In genomic region chr6:14765106-14765505, GRCh38 we compare ENCODE assay signal across 1 cellular context.
TF ChIP-seq lines count a peak whose summit lies in the region.

No MANE protein-coding gene starts in this region.

TF ChIP-seq in GM12878, 131 proteins besides CTCF, POLR2A, EP300 and RAD21:
- TF ChIP-seq, protein P1, sequence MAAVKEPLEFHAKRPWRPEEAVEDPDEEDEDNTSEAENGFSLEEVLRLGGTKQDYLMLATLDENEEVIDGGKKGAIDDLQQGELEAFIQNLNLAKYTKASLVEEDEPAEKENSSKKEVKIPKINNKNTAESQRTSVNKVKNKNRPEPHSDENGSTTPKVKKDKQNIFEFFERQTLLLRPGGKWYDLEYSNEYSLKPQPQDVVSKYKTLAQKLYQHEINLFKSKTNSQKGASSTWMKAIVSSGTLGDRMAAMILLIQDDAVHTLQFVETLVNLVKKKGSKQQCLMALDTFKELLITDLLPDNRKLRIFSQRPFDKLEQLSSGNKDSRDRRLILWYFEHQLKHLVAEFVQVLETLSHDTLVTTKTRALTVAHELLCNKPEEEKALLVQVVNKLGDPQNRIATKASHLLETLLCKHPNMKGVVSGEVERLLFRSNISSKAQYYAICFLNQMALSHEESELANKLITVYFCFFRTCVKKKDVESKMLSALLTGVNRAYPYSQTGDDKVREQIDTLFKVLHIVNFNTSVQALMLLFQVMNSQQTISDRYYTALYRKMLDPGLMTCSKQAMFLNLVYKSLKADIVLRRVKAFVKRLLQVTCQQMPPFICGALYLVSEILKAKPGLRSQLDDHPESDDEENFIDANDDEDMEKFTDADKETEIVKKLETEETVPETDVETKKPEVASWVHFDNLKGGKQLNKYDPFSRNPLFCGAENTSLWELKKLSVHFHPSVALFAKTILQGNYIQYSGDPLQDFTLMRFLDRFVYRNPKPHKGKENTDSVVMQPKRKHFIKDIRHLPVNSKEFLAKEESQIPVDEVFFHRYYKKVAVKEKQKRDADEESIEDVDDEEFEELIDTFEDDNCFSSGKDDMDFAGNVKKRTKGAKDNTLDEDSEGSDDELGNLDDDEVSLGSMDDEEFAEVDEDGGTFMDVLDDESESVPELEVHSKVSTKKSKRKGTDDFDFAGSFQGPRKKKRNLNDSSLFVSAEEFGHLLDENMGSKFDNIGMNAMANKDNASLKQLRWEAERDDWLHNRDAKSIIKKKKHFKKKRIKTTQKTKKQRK (IDR thresholded peaks at IDR 0.05; ENCODE audit: low read depth, low read length), result no peak
- no peak for TF ChIP-seq MAX (IDR thresholded peaks at IDR 0.05; ENCODE audit: low read depth, low read length)
- TF ChIP-seq RBBP5 (conservative IDR thresholded peaks at IDR 0.05), result no peak
- TF ChIP-seq, protein P2, sequence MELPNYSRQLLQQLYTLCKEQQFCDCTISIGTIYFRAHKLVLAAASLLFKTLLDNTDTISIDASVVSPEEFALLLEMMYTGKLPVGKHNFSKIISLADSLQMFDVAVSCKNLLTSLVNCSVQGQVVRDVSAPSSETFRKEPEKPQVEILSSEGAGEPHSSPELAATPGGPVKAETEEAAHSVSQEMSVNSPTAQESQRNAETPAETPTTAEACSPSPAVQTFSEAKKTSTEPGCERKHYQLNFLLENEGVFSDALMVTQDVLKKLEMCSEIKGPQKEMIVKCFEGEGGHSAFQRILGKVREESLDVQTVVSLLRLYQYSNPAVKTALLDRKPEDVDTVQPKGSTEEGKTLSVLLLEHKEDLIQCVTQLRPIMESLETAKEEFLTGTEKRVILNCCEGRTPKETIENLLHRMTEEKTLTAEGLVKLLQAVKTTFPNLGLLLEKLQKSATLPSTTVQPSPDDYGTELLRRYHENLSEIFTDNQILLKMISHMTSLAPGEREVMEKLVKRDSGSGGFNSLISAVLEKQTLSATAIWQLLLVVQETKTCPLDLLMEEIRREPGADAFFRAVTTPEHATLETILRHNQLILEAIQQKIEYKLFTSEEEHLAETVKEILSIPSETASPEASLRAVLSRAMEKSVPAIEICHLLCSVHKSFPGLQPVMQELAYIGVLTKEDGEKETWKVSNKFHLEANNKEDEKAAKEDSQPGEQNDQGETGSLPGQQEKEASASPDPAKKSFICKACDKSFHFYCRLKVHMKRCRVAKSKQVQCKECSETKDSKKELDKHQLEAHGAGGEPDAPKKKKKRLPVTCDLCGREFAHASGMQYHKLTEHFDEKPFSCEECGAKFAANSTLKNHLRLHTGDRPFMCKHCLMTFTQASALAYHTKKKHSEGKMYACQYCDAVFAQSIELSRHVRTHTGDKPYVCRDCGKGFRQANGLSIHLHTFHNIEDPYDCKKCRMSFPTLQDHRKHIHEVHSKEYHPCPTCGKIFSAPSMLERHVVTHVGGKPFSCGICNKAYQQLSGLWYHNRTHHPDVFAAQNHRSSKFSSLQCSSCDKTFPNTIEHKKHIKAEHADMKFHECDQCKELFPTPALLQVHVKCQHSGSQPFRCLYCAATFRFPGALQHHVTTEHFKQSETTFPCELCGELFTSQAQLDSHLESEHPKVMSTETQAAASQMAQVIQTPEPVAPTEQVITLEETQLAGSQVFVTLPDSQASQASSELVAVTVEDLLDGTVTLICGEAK (IDR thresholded peaks at IDR 0.05; ENCODE audit: borderline replicate concordance), result no peak
- no peak for TF ChIP-seq POLR2AphosphoS5 (IDR thresholded peaks at IDR 0.05; ENCODE audit: low read length)
- no peak for TF ChIP-seq ZZZ3 (IDR thresholded peaks at IDR 0.05; ENCODE audit: control insufficient read depth, insufficient read length, low read depth)
- no peak for TF ChIP-seq EGR1 (IDR thresholded peaks at IDR 0.05; ENCODE audit: borderline replicate concordance in 1 of 2, low read depth in 2 of 2, low read length in 2 of 2)
- no peak for TF ChIP-seq HDAC2 (IDR thresholded peaks at IDR 0.05)
- no peak for TF ChIP-seq ZNF384 (IDR thresholded peaks at IDR 0.05; ENCODE audit: borderline replicate concordance, low read depth, low read length)
- no peak for TF ChIP-seq JUND (IDR thresholded peaks at IDR 0.05; ENCODE audit: low read depth, low read length)
- no peak for TF ChIP-seq FOS (IDR thresholded peaks at IDR 0.05; ENCODE audit: borderline replicate concordance, extremely low read depth, insufficient read length)
- TF ChIP-seq PAX5 (IDR thresholded peaks at IDR 0.05; ENCODE audit: borderline replicate concordance, low read depth, low read length), result no peak
